In genomic region chr2:201072201-201072530, GRCh38 we compare ENCODE assay signal across 8 cellular contexts. TPM values are rescaled to one million over a fixed set of nuclear protein-coding genes. Genes with fewer than 3 reads are reported as not detected.
DNase-seq lines count a peak whose midpoint lies in the region; ATAC-seq, FAIRE-seq and TF ChIP-seq lines count a peak whose summit lies in the region.

No MANE protein-coding gene starts in this region.

- 0 to 1% (median 0%) methylated on average over 5 of the region's 5 CpGs for WGBS in small intestine, 3 donors

- DNase-seq in cardiac muscle cell (ENCODE audit: low read depth in 1 of 2, low spot score in 1 of 2) (no peak), left ventricle myocardium superior (no peak), SJSA1 (ENCODE audit: low read depth in 1 of 2, low spot score in 2 of 2) (no peak), foreskin keratinocyte (no peak), small intestine (no peak), amniotic stem cell (lab: John Stamatoyannopoulos, UW) (no peak), inferior parietal cortex (ENCODE audit: extremely low spot score) (no peak)

- intact Hi-C loops in left ventricle myocardium superior (cut with micrococcal nuclease) = no loop called here

- H3K9me3 ChIP-seq in cardiac muscle cell (ENCODE audit: low read depth) (no peaks in the 10 kb centered on the region), SJSA1 (replicated peaks) (no peaks in the 10 kb centered on the region), small intestine (ENCODE audit: control insufficient read depth, low read depth) (no peaks in the 10 kb centered on the region)

- H3K27me3 ChIP-seq in cardiac muscle cell (no peaks in the 10 kb centered on the region), SJSA1 (replicated peaks) (no peaks in the 10 kb centered on the region), foreskin keratinocyte (no peaks in the 10 kb centered on the region), small intestine (ENCODE audit: control insufficient read depth in 2 of 2, insufficient read depth in 2 of 2, low read length in 2 of 2) (no peaks in the 10 kb centered on the region)

- TF ChIP-seq CTCF in cardiac muscle cell (IDR thresholded peaks at IDR 0.05; ENCODE audit: low read depth, low read length) (no peak), foreskin keratinocyte (conservative IDR thresholded peaks at IDR 0.05) (no peak)

- peak overlapping the region; percentile 82 for H3K4me3 ChIP-seq in cardiac muscle cell
- peak overlapping the region; percentile 69 for H3K4me3 ChIP-seq in SJSA1
- peak overlapping the region; percentile 72 to 91 for H3K4me3 ChIP-seq in small intestine (ENCODE audit: low read depth in 1 of 2, low read length in 2 of 2)

- H3K36me3 ChIP-seq in cardiac muscle cell = no peaks in the 10 kb centered on the region
- 0 out of 2 replicates have a peak, but pooled peaks cover 3% of the 10 kb centered on the region for H3K36me3 ChIP-seq in SJSA1
- H3K36me3 ChIP-seq in small intestine (ENCODE audit: control insufficient read depth in 2 of 2, insufficient read depth in 2 of 2, low read length in 2 of 2) = no peaks in the 10 kb centered on the region

- H3K27ac ChIP-seq in cardiac muscle cell = peak overlapping the region; percentile 95
- peak overlapping the region; percentile 82 for H3K27ac ChIP-seq in SJSA1
- peak overlapping the region; percentile 98 for H3K27ac ChIP-seq in foreskin keratinocyte
- peak overlapping the region; percentile 83 to 93 for H3K27ac ChIP-seq in small intestine (ENCODE audit: low read depth in 1 of 2, low read length in 1 of 2)

- H3K4me1 ChIP-seq in cardiac muscle cell (ENCODE audit: low read depth) = peaks cover 23% of the 10 kb centered on the region
- H3K4me1 ChIP-seq in SJSA1 (replicated peaks) = peaks cover 9% of the 10 kb centered on the region; the same call in 1 of the 2 replicates
- peaks cover 19% of the 10 kb centered on the region for H3K4me1 ChIP-seq in foreskin keratinocyte
- H3K4me1 ChIP-seq in small intestine (ENCODE audit: control insufficient read depth in 2 of 2, insufficient read depth in 1 of 2, low read depth in 1 of 2, low read length in 1 of 2) = peaks cover 0 to 3% of the 10 kb centered on the region in 2 donors

- no peak for FAIRE-seq in small intestine (lab: Jason Lieb, UNC)

- ATAC-seq in left ventricle myocardium superior = no peak
- ATAC-seq in foreskin keratinocyte = peak; percentile 6
- no peak for ATAC-seq in GM19328 (IDR thresholded peaks at IDR 0.05; ENCODE audit: unreplicated experiment)

RNA-seq across cellular contexts. Expression of gene NDUFB3, which starts 0.4 kb away (rescaled TPM):
- total RNA-seq in cardiac muscle cell (111 and 157 TPM in 2 replicates), left ventricle myocardium superior (540 TPM), foreskin keratinocyte (137 and 143 TPM in 2 replicates)
- polyA plus RNA-seq in cardiac muscle cell (333 and 441 TPM in 2 replicates), foreskin keratinocyte (175 and 176 TPM in 2 replicates), small intestine (100 to 1,000 TPM; 135 to 174 (median 136) TPM)
- 174 and 315 TPM in 2 replicates for total RNA-seq in SJSA1 (2014; rRNA removed; shearing (Covaris generic))

RNA-seq across cellular contexts. Expression of gene HYCC2, which starts 0.7 kb away (rescaled TPM):
- total RNA-seq in cardiac muscle cell (3.1 and 7.0 TPM in 2 replicates), left ventricle myocardium superior (12.7 TPM), foreskin keratinocyte (7.8 and 9.4 TPM in 2 replicates)
- polyA plus RNA-seq in cardiac muscle cell (6.1 and 9.2 TPM in 2 replicates), foreskin keratinocyte (0.93 and 1.1 TPM in 2 replicates), small intestine (1 to 10 TPM; 3.8 to 9.6 (median 4.2) TPM)
- total RNA-seq in SJSA1 (2014; rRNA removed; shearing (Covaris generic)) = 6.7 and 14.8 TPM in 2 replicates

RNA-seq across cellular contexts. Expression of gene CFLAR, which starts 43.8 kb away (rescaled TPM):
- total RNA-seq in cardiac muscle cell (5.0 and 13.5 TPM in 2 replicates), left ventricle myocardium superior (252 TPM), foreskin keratinocyte (38.0 and 44.2 TPM in 2 replicates)
- polyA plus RNA-seq in cardiac muscle cell (5.1 and 14.2 TPM in 2 replicates), foreskin keratinocyte (17.2 and 22.2 TPM in 2 replicates), small intestine (10 to 100 TPM; 26.4 to 50.0 (median 44.2) TPM)
- total RNA-seq in SJSA1 (2014; rRNA removed; shearing (Covaris generic)) = 70.4 and 79.7 TPM in 2 replicates
